Comparison of ENCODE assay signal across 28 cellular contexts in genomic region chr16:9859706-9860105, GRCh38.
"Had no signal": no experiment of that assay in that cellular context is flagged by ENCODE, and none has a peak within 500 bp of the region (broad histone marks: within the 10 kb centered on the region; RNA-seq: fewer than 3 reads in every experiment).

No MANE protein-coding gene starts in this region.

- H3K36me3 ChIP-seq: esophagus muscularis mucosa, gastrocnemius medialis, neutrophil, right atrium auricular region, stomach, tibial artery had no signal

- FAIRE-seq: colon, endothelial cell of umbilical vein, kidney had no signal

- DNase-seq: effector memory CD4-positive, alpha-beta T cell; gastrocnemius medialis; kidney; mucosa of descending colon; naive B cell; stimulated activated CD4-positive, alpha-beta T cell treated with anti-CD3 and anti-CD28 coated beads, Interleukin-12 subunit alpha, Interleukin-12 subunit beta, amount 100 ng/mL, for 4 hours; stimulated activated CD4-positive, alpha-beta T cell treated with anti-CD3 and anti-CD28 coated beads, Interleukin-2, amount 100 ng/mL, for 24 hours; stimulated activated CD4-positive, alpha-beta T cell treated with anti-CD3 and anti-CD28 coated beads, Interleukin-4, amount 100 ng/mL, for 24 hours; stimulated activated naive CD4-positive, alpha-beta T cell treated with Interleukin-2 at 50 U/mL for 16 hours; stomach; tibial artery had no signal

- H3K27me3 Mint-ChIP-seq: progenitor cell of endocrine pancreas had no signal

- H3K4me1 Mint-ChIP-seq: memory B cell; mesothelial cell of epicardium; naive B cell; neural crest cell; stimulated activated effector memory CD8-positive, alpha-beta T cell treated with anti-CD3 and anti-CD28 coated beads, Interleukin-12 subunit alpha, Interleukin-12 subunit beta, amount 100 ng/mL, for 72 hours had no signal

- H3K4me2 ChIP-seq: smooth muscle cell had no signal

- H3K79me2 ChIP-seq: parathyroid adenoma had no signal

- H3K9me3 ChIP-seq: esophagus muscularis mucosa, gastrocnemius medialis, mucosa of descending colon, neutrophil, right atrium auricular region, stomach, tibial artery had no signal

- H3K9ac ChIP-seq: parathyroid adenoma had no signal

- H3K27ac ChIP-seq: esophagus muscularis mucosa, gastrocnemius medialis, neutrophil, parathyroid adenoma, right atrium auricular region, stomach, tibial artery had no signal

- H2AFZ ChIP-seq: parathyroid adenoma had no signal

- H3K4me3 ChIP-seq: esophagus muscularis mucosa, gastrocnemius medialis, lung, mucosa of descending colon, right atrium auricular region, smooth muscle cell, stomach, tibial artery had no signal

- H3K36me3 Mint-ChIP-seq: memory B cell; mesothelial cell of epicardium; naive B cell; natural killer cell treated with Interleukin-12 subunit alpha and Interleukin-12 subunit beta and Interleukin-15 and Interleukin-18, amount 100 ng/mL, for 72 hours; stimulated activated effector memory CD8-positive, alpha-beta T cell treated with anti-CD3 and anti-CD28 coated beads, Interleukin-12 subunit alpha, Interleukin-12 subunit beta, amount 100 ng/mL, for 72 hours; type B pancreatic cell had no signal

- H3K9me3 Mint-ChIP-seq: mesothelial cell of epicardium; neural crest cell; stimulated activated effector memory CD8-positive, alpha-beta T cell treated with anti-CD3 and anti-CD28 coated beads, Interleukin-12 subunit alpha, Interleukin-12 subunit beta, amount 100 ng/mL, for 72 hours; type B pancreatic cell had no signal

- H3K27me3 ChIP-seq: esophagus muscularis mucosa, gastrocnemius medialis, neutrophil, right atrium auricular region, stomach, tibial artery had no signal

- H3K4me1 ChIP-seq: parathyroid adenoma, stomach, tibial artery had no signal

- ATAC-seq: gastrocnemius medialis; left lobe of liver; mucosa of descending colon; natural killer cell treated with Interleukin-12 subunit alpha and Interleukin-12 subunit beta and Interleukin-15 and Interleukin-18, amount 100 ng/mL, for 72 hours; sciatic nerve; stimulated activated effector memory CD8-positive, alpha-beta T cell treated with anti-CD3 and anti-CD28 coated beads, Interleukin-12 subunit alpha, Interleukin-12 subunit beta, amount 100 ng/mL, for 72 hours had no signal

- H3K4me3 Mint-ChIP-seq: memory B cell; mesothelial cell of epicardium; natural killer cell treated with Interleukin-12 subunit alpha and Interleukin-12 subunit beta and Interleukin-15 and Interleukin-18, amount 100 ng/mL, for 72 hours; neural crest cell; stimulated activated effector memory CD8-positive, alpha-beta T cell treated with anti-CD3 and anti-CD28 coated beads, Interleukin-12 subunit alpha, Interleukin-12 subunit beta, amount 100 ng/mL, for 72 hours; type B pancreatic cell had no signal

- H3K27ac Mint-ChIP-seq: memory B cell; mesothelial cell of epicardium; natural killer cell treated with Interleukin-12 subunit alpha and Interleukin-12 subunit beta and Interleukin-15 and Interleukin-18, amount 100 ng/mL, for 72 hours; progenitor cell of endocrine pancreas; stimulated activated effector memory CD8-positive, alpha-beta T cell treated with anti-CD3 and anti-CD28 coated beads, Interleukin-12 subunit alpha, Interleukin-12 subunit beta, amount 100 ng/mL, for 72 hours; type B pancreatic cell had no signal
